ENCODE assay signal across 3 cellular contexts in the genomic region with DNA sequence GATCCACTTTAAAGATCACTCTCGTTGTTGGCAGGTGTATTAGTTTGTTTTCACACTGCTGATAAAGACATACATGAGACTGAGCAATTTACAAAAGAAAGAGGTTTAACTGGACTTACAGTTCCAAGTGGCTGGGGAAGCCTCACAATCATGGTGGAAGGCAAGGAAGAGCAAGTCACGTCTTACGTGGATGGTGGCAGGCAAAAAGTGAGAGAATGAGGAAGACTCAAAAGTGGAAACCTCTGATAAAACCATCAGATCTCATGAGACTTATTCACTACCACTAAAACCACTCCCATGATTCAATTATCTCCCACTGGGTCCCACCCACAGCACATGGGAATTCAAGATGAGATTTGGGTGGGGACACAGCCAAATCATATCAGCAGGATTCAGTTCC. TPM values are rescaled to one million over a fixed set of nuclear protein-coding genes. Genes with fewer than 3 reads are reported as not detected.
"Had no signal": no experiment of that assay in that cellular context is flagged by ENCODE, and none has a peak within 500 bp of the region (broad histone marks: within the 10 kb centered on the region; RNA-seq: fewer than 3 reads in every experiment).

No MANE protein-coding gene starts in this region.

RNA-seq across cellular contexts. Expression of gene SLC6A20, which starts 47.3 kb away (rescaled TPM):
- total RNA-seq: GM23248, H4, IMR-90 had no signal
- polyA plus RNA-seq: GM23248, IMR-90 had no signal
